Comparison of ENCODE assay signal across 32 cellular contexts in the genomic region with DNA sequence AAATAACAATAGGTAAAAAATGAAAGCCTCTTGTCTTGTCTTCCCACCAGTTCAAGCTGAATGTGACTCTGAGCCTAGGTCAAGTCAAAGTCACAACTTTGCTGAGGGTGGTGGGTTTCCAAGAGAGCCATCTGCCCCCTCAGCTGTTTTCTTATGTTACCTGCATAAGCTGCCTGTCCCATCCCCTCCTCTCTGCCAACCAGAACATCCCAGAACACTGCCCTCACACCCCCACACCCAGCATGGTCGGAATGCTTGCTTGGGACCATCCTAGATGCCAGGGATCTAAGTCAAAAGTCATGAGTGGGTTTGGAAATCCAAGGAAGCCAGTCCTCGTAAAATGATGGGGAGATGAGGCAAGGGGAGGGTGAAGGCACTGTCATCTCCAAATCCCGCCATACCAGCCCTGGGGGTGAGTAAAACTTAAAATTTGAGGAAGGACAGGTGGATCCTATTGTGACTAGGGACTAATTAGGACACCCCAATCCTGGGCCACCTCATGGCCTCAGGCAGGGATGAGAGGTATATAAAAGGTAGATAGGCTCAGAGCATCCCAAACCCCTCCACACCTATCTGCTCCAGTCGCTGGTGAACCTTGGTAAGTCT. TPM values are rescaled to one million over a fixed set of nuclear protein-coding genes. Genes with fewer than 3 reads are reported as not detected.
"Had no signal": no experiment of that assay in that cellular context is flagged by ENCODE, and none has a peak within 500 bp of the region (broad histone marks: within the 10 kb centered on the region; RNA-seq: fewer than 3 reads in every experiment).

Gene SPRR5 (plus strand): TSS at position 556 of the 606 bp plus-strand sequence. CDS start 1,349 bp downstream, outside the sequence.

- H3K36me3 ChIP-seq: brain microvascular endothelial cell, esophagus muscularis mucosa, gastroesophageal sphincter, WERI-Rb-1 had no signal

- H3K27ac ChIP-seq: brain microvascular endothelial cell, esophagus muscularis mucosa, gastroesophageal sphincter, WERI-Rb-1 had no signal

- H3K4me3 ChIP-seq: esophagus muscularis mucosa, gastroesophageal sphincter had no signal

- H3K4me1 ChIP-seq: esophagus muscularis mucosa, gastroesophageal sphincter had no signal

- H3K9me3 ChIP-seq: esophagus muscularis mucosa, gastroesophageal sphincter had no signal

- H3K27me3 ChIP-seq: brain microvascular endothelial cell, esophagus muscularis mucosa, gastroesophageal sphincter had no signal

- DNase-seq: activated B cell treated with CpG ODN at 0.5 μM for 24 hours; activated CD4-positive, alpha-beta T cell treated with anti-CD3 and anti-CD28 coated beads for 48 hours; activated CD4-positive, alpha-beta T cell treated with anti-CD3 and anti-CD28 coated beads, Interleukin-2, amount 50 U/mL, for 1 hour; activated CD4-positive, alpha-beta T cell treated with anti-CD3 and anti-CD28 coated beads, Interleukin-2, amount 50 U/mL, for 48 hours; activated CD8-positive, alpha-beta memory T cell treated with anti-CD3 and anti-CD28 coated beads for 24 hours; activated CD8-positive, alpha-beta T cell treated with anti-CD3 and anti-CD28 coated beads for 36 hours; activated effector memory CD4-positive, alpha-beta T cell treated with Interleukin-2 at 50 U/mL for 16 hours; activated gamma-delta T cell treated with Interleukin-2 at 50 U/mL for 16 hours; activated naive CD4-positive, alpha-beta T cell treated with anti-CD3 and anti-CD28 coated beads, Interleukin-2, amount 50 U/mL, for 16 hours; activated naive CD4-positive, alpha-beta T cell treated with Interleukin-2 at 50 U/mL for 16 hours; activated T-cell treated with anti-CD3 and anti-CD28 coated beads, Interleukin-2, amount 50 U/mL, for 4 hours; amniotic stem cell; anterior cingulate cortex; brain microvascular endothelial cell; caudate nucleus; cortex of kidney; dermis blood vessel endothelial cell; effector CD4-positive, alpha-beta T cell; effector memory CD8-positive, alpha-beta T cell; erythroblast; foreskin melanocyte; T-helper 1 cell; T-helper 17 cell; T1000; WERI-Rb-1 had no signal

RNA-seq across cellular contexts. Expression of gene SPRR5, which starts in this region (rescaled TPM):
- total RNA-seq: activated B cell treated with CpG ODN at 0.5 μM for 24 hours; activated CD8-positive, alpha-beta T cell treated with anti-CD3 and anti-CD28 coated beads for 36 hours; activated T-cell treated with anti-CD3 and anti-CD28 coated beads, Interleukin-2, amount 50 U/mL, for 4 hours; activated T-helper 17 cell treated with anti-CD3 and anti-CD28 coated beads, Interleukin-2, amount 50 U/mL, for 72 hours; astrocyte; chondrocyte; dermis blood vessel endothelial cell; esophagus muscularis mucosa; gastroesophageal sphincter; glomerular endothelial cell; T-helper 17 cell had no signal
- polyA plus RNA-seq: adipose tissue had no signal
